ENCODE assay signal across 8 cellular contexts in the genomic region with DNA sequence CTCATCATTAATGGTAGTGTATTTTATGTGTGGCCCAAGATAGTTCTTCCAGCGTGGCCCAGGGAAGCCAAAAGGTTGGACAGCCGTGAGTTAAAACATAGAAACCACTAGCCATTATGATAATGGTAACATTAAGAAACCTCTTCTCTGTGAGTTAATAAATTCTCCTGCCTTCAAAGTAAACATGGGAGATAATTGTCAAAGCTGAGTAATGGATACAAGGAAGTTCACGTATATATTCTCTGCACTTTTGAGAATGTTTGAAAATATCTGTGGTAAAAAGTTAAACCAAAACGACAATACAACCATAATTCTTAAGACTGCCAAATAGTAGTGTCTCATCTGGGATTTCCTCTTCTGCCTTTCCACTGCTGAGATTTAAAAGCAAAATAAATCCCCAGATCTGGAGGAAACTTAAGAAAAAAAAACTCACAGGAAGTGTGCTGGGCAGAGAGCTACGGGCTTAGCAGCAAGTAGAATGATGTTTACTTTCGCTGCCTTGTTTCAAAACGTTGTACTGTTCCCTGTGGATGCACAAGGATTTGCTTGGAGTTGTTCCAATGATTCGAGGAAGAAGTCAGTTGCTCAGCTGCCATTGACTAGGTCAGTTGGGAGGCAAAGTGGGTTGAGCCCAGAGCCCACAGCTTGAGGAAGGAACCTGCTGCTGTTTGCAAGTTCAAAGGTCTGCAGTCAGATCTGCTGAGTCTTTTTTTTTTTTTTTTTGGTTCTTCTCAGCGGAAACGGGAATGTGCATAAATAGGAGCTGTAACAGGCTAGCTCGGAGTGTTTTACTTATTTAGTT. TPM values are rescaled to one million over a fixed set of nuclear protein-coding genes. Genes with fewer than 3 reads are reported as not detected.
A peak's percentile ranks its signal among the peaks of the same experiment; 100 is the strongest.
DNase-seq lines count a peak whose midpoint lies in the region; ATAC-seq and TF ChIP-seq lines count a peak whose summit lies in the region.

No MANE protein-coding gene starts in this region.

- H3K27ac Mint-ChIP-seq in activated B cell treated with CpG ODN at 0.5 μM for 24 hours, result peak overlapping the region; percentile 94

- CTCF ChIA-PET in activated B cell treated with CpG ODN at 0.5 μM for 24 hours (lab: Charles Lee), result interaction anchor here (0.7 to 3.3 kb wide), 2 partner anchors 10 to 15 kb away, joined by 3 to 23 read pairs; no protein-coding TSS in a partner anchor

- POLR2A ChIA-PET in activated B cell treated with CpG ODN at 0.5 μM for 24 hours (lab: Charles Lee), result interaction anchor here (0.5 to 7.7 kb wide), 16 partner anchors 12 to 708 kb away, joined by 3 to 287 read pairs (median 8); a partner anchor contains a TSS

- TF ChIP-seq CTCF in activated B cell treated with CpG ODN at 0.5 μM for 24 hours (IDR thresholded peaks at IDR 0.05) (no peak), fibroblast of pulmonary artery (IDR thresholded peaks at IDR 0.05; ENCODE audit: low read length, missing control alignments) (no peak), omental fat pad (IDR thresholded peaks at IDR 0.05) (no peak), GM13977 (IDR thresholded peaks at IDR 0.05; ENCODE audit: extremely low read depth, insufficient read depth, missing control alignments) (no peak)

- no peaks in the 10 kb centered on the region for H3K9me3 Mint-ChIP-seq in activated B cell treated with CpG ODN at 0.5 μM for 24 hours

- DNase-seq in NCI-H2171 treated with DMSO at 0.1 percent for 48 hours (lab: John Stamatoyannopoulos, UW), result peak; percentile 58
- no peak for DNase-seq in NCI-H2171 (lab: John Stamatoyannopoulos, UW)
- DNase-seq in NCI-H146 (lab: John Stamatoyannopoulos, UW), result peak; percentile 57
- DNase-seq in activated B cell treated with CpG ODN at 0.5 μM for 24 hours, result no peak
- peak; percentile 94 for DNase-seq in fibroblast of pulmonary artery (ENCODE audit: low read depth)
- DNase-seq in omental fat pad (ENCODE audit: low spot score), result no peak
- no peak for DNase-seq in GM13977 (ENCODE audit: low spot score)

- in situ Hi-C loops in GM13977 (cut with MboI; ENCODE audit: low pct_unique_long_range_greater_than_20kb, low sequenced_read_pairs, unreplicated experiment), result no loop called here

- peak overlapping the region; percentile 94 for H3K4me3 Mint-ChIP-seq in activated B cell treated with CpG ODN at 0.5 μM for 24 hours

- H3K36me3 Mint-ChIP-seq in activated B cell treated with CpG ODN at 0.5 μM for 24 hours (ENCODE audit: low read depth), result peaks cover 22% of the 10 kb centered on the region

- H3K27me3 Mint-ChIP-seq in activated B cell treated with CpG ODN at 0.5 μM for 24 hours, result no peaks in the 10 kb centered on the region

- peak overlapping the region; percentile 85 for H3K4me3 ChIP-seq in fibroblast of pulmonary artery (replicated peaks; ENCODE audit: low read depth, low read length)

- no peak for ATAC-seq in activated B cell treated with CpG ODN at 0.5 μM for 24 hours (ENCODE audit: low read depth)
- ATAC-seq in omental fat pad (ENCODE audit: low FRiP score), result peak; percentile 17
- no peak for ATAC-seq in activated CD4-positive, CD25-positive, alpha-beta regulatory T cell treated with anti-CD3 and anti-CD28 coated beads, Interleukin-2, amount 50 U/mL, for 24 hours

- intact Hi-C loops in activated B cell treated with CpG ODN at 0.5 μM for 24 hours (cut with micrococcal nuclease), result no loop called here

- peaks cover 42% of the 10 kb centered on the region for H3K4me1 Mint-ChIP-seq in activated B cell treated with CpG ODN at 0.5 μM for 24 hours

RNA-seq across cellular contexts. Expression of a gene that starts 1.7 kb away (rescaled TPM):
- total RNA-seq in activated B cell treated with CpG ODN at 0.5 μM for 24 hours (107 and 126 TPM in 2 replicates), omental fat pad (10 to 100 TPM; 29.4 to 52.0 (median 33.5) TPM)

RNA-seq across cellular contexts. Expression of a gene that starts 37.4 kb away (rescaled TPM):
- total RNA-seq in activated B cell treated with CpG ODN at 0.5 μM for 24 hours (15.5 and 18.2 TPM in 2 replicates), omental fat pad (10 to 100 TPM in 3 of 4 donors, 1 to 10 TPM in 1; 7.9 to 14.3 (median 11.5) TPM)

RNA-seq across cellular contexts. Expression of a gene that starts 37.7 kb away (rescaled TPM):
- 115 TPM in 2 replicates for total RNA-seq in activated B cell treated with CpG ODN at 0.5 μM for 24 hours
- total RNA-seq in omental fat pad, result 10 to 100 TPM; 42.4 to 67.0 (median 51.8) TPM

Comparison
In these comparisons a context has a peak if more than half of its experiments do, and no peak if none do; other contexts are left out.
1. DNase-seq: peak in NCI-H2171 treated with DMSO at 0.1 percent for 48 hours (single experiment), NCI-H146 (single experiment) and fibroblast of pulmonary artery (single experiment); none in NCI-H2171 (single experiment), activated B cell treated with CpG ODN at 0.5 μM for 24 hours (single experiment), omental fat pad (single experiment) and GM13977 (single experiment).